8 cellular contexts compared by ENCODE assay signal in genomic region chr13:26946675-26947342, GRCh38.
A peak's percentile ranks its signal among the peaks of the same experiment; 100 is the strongest.
DNase-seq lines count a peak whose midpoint lies in the region; ATAC-seq and TF ChIP-seq lines count a peak whose summit lies in the region.

No MANE protein-coding gene starts in this region.

- no peaks in the 10 kb centered on the region for H3K9me3 ChIP-seq in osteoblast (ENCODE audit: low read depth, low read length)

- no peaks in the 10 kb centered on the region for H3K36me3 ChIP-seq in osteoblast (ENCODE audit: insufficient read depth, low read length)

- ATAC-seq in GM18861 (IDR thresholded peaks at IDR 0.05; ENCODE audit: unreplicated experiment) (peak; percentile 64), HG03108 (IDR thresholded peaks at IDR 0.05; ENCODE audit: unreplicated experiment) (no peak)

- H2AFZ ChIP-seq in osteoblast (ENCODE audit: low read length) = no peak overlapping the region

- DNase-seq in AG09319 (ENCODE audit: extremely low read depth, low read depth) (no peak), NCI-H1436 (lab: John Stamatoyannopoulos, UW) (peak; percentile 7), SK-N-DZ (ENCODE audit: low spot score) (peak; percentile 53), fibroblast of villous mesenchyme (ENCODE audit: low read depth) (peak; percentile 81), osteoblast (ENCODE audit: insufficient read length, low spot score, missing footprints) (peak; percentile 87), NCI-H187 (lab: John Stamatoyannopoulos, UW) (no peak)

- no peaks in the 10 kb centered on the region for H4K20me1 ChIP-seq in osteoblast (ENCODE audit: insufficient read depth, low read length)

- H3K79me2 ChIP-seq in osteoblast (ENCODE audit: insufficient read depth, low read length) = no peaks in the 10 kb centered on the region

- H3K4me3 ChIP-seq in fibroblast of villous mesenchyme (ENCODE audit: low read depth, low read length) (no peak overlapping the region), osteoblast (ENCODE audit: insufficient read depth, low read length) (no peak overlapping the region)

- TF ChIP-seq CTCF in AG09319 (IDR thresholded peaks at IDR 0.05; ENCODE audit: low read depth, low read length) (peak; percentile 76), fibroblast of villous mesenchyme (IDR thresholded peaks at IDR 0.05; ENCODE audit: insufficient read depth, low read depth, low read length) (peak; percentile 90), osteoblast (IDR thresholded peaks at IDR 0.05; ENCODE audit: extremely low read depth, low read depth, low read length) (peak; percentile 90)

- H3K4me2 ChIP-seq in osteoblast (ENCODE audit: insufficient read depth, low read length) = no peak overlapping the region

- no peak overlapping the region for H3K27ac ChIP-seq in osteoblast (ENCODE audit: low read depth, low read length)

- peaks cover 6% of the 10 kb centered on the region for H3K4me1 ChIP-seq in osteoblast (ENCODE audit: insufficient read depth, low read length)

- H3K27me3 ChIP-seq in osteoblast (ENCODE audit: insufficient read depth, low read length) = peaks cover 16% of the 10 kb centered on the region

Comparison
In these comparisons a context has a peak if more than half of its experiments do, and no peak if none do; other contexts are left out.
1. DNase-seq: peak in NCI-H1436 (single experiment), SK-N-DZ (single experiment), fibroblast of villous mesenchyme (single experiment) and osteoblast (single experiment); none in AG09319 (single experiment) and NCI-H187 (0 of 2).
2. Peak in every context shown above with its lines, with median percentiles within 50 percentile points of each other: CTCF ChIP-seq.